8 cellular contexts compared by ENCODE assay signal in the genomic region with DNA sequence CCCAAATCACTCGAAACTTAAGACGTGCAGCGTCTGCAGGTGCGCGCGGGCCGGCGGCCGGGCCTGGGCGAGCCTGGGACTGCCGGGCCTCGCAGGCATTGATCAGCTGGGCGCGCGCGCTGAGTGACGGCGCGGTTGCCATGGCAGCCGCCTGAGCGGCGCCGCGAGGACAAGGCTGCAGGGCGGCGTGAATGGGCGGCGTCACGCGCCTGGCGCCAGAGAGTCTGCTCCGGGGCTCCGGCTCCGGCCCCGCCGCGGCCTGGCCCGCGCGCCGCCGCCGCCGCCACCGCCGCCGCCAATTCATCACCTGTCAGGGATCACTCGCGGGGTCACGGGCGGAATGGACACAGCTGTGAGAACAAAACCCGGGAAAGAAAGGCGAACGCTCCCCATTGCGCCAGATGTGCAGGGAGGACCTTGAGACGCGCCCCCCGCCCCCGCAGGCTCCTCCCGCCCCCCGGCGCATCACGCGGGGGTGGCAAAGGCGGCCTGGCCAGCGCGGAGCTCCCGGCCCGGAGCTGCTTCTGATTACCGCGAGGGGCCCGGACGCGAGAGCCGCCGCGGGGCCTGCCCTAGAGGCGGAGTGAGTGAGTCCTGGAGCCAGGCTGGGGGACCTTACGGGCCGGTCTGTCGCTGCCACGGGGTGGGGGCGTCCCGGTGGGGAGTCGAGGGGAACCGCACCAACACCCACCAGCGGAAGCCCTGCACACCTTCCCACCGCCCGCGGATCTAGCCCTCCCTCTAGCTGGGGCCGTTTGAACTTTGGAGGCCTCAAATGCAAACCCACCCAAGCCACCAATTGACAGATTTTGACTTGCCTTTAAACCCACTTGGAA. TPM values are rescaled to one million over a fixed set of nuclear protein-coding genes. Genes with fewer than 3 reads are reported as not detected.
DNase-seq lines count a peak whose midpoint lies in the region; ATAC-seq and TF ChIP-seq lines count a peak whose summit lies in the region.

No MANE protein-coding gene starts in this region.

- WGBS in endodermal cell (ENCODE audit: insufficient coverage in 1 of 2, insufficient read length in 1 of 2), 2 experiments: 0% methylated on average over 32 to 91 of the region's 91 CpGs
- WGBS in mesodermal cell (ENCODE audit: insufficient coverage in 2 of 2), 2 experiments: 0 to 1% methylated on average over 47 to 60 of the region's 91 CpGs

- peaks cover 22 to 26% of the 10 kb centered on the region in 2 donors for H3K27me3 Mint-ChIP-seq in CD8-positive, alpha-beta memory T cell
- peaks cover 39% of the 10 kb centered on the region for H3K27me3 Mint-ChIP-seq in activated CD8-positive, alpha-beta memory T cell treated with anti-CD3 and anti-CD28 coated beads, Interleukin-2, amount 10 ng/mL, durations not matched to agents 7 days and 5 days
- peaks cover 19% of the 10 kb centered on the region for H3K27me3 Mint-ChIP-seq in endodermal cell (ENCODE audit: insufficient read depth)

- peak overlapping the region; percentile 87 to 97 (median 94) for H3K27ac Mint-ChIP-seq in CD8-positive, alpha-beta memory T cell
- peak overlapping the region; percentile 85 for H3K27ac Mint-ChIP-seq in activated CD8-positive, alpha-beta memory T cell treated with anti-CD3 and anti-CD28 coated beads, Interleukin-2, amount 10 ng/mL, durations not matched to agents 7 days and 5 days
- peak overlapping the region; percentile 98 for H3K27ac Mint-ChIP-seq in endodermal cell

- H3K9me3 Mint-ChIP-seq in CD8-positive, alpha-beta memory T cell: peaks cover 8 to 16% (median 14%) of the 10 kb centered on the region in 5 donors
- H3K9me3 Mint-ChIP-seq in activated CD8-positive, alpha-beta memory T cell treated with anti-CD3 and anti-CD28 coated beads, Interleukin-2, amount 10 ng/mL, durations not matched to agents 7 days and 5 days (ENCODE audit: low read depth): peaks cover 7% of the 10 kb centered on the region
- peaks cover 15% of the 10 kb centered on the region for H3K9me3 Mint-ChIP-seq in endodermal cell

- ATAC-seq in GM21390 (IDR thresholded peaks at IDR 0.05; ENCODE audit: unreplicated experiment): peak; percentile 62
- peak; percentile 58 for ATAC-seq in activated CD8-positive, alpha-beta memory T cell treated with anti-CD3 and anti-CD28 coated beads, Interleukin-2, amount 10 ng/mL, durations not matched to agents 7 days and 5 days

- peak overlapping the region; percentile 82 for H3K27ac ChIP-seq in CD8-positive, alpha-beta memory T cell (ENCODE audit: low read depth, low read length)
- peak overlapping the region; percentile 95 for H3K27ac ChIP-seq in endodermal cell (ENCODE audit: low read depth, low read length)
- peak overlapping the region; percentile 98 for H3K27ac ChIP-seq in mesodermal cell (ENCODE audit: low read depth, low read length, severe bottlenecking)

- peaks cover 12% of the 10 kb centered on the region for H3K27me3 ChIP-seq in CD8-positive, alpha-beta memory T cell (ENCODE audit: insufficient read depth, low read length, poor library complexity, severe bottlenecking)
- peaks cover 17% of the 10 kb centered on the region for H3K27me3 ChIP-seq in endodermal cell (ENCODE audit: control insufficient read depth, insufficient read depth, low read length, poor library complexity, severe bottlenecking)

- H3K9ac ChIP-seq in endodermal cell (ENCODE audit: extremely low read depth, low read length, poor library complexity, severe bottlenecking): peak overlapping the region; percentile 75

- H3K4me1 Mint-ChIP-seq in CD8-positive, alpha-beta memory T cell: peaks cover 37 to 41% (median 41%) of the 10 kb centered on the region in 3 donors
- H3K4me1 Mint-ChIP-seq in activated CD8-positive, alpha-beta memory T cell treated with anti-CD3 and anti-CD28 coated beads, Interleukin-2, amount 10 ng/mL, durations not matched to agents 7 days and 5 days: peaks cover 35% of the 10 kb centered on the region
- peaks cover 19% of the 10 kb centered on the region for H3K4me1 Mint-ChIP-seq in endodermal cell

- peaks cover 36% of the 10 kb centered on the region for H3K4me1 ChIP-seq in CD8-positive, alpha-beta memory T cell (ENCODE audit: insufficient read depth, low read length)
- peaks cover 14% of the 10 kb centered on the region for H3K4me1 ChIP-seq in endodermal cell (ENCODE audit: control insufficient read depth, insufficient read depth, low read length)
- H3K4me1 ChIP-seq in mesodermal cell (ENCODE audit: control insufficient read depth, insufficient read depth, low read length, poor library complexity, severe bottlenecking): peaks cover 32% of the 10 kb centered on the region

- CTCF ChIA-PET in CD8-positive, alpha-beta memory T cell (lab: Charles Lee): interaction anchor here (1.3 to 4.9 kb wide), 3 partner anchors 153 to 1251 kb away, joined by 3 to 31 read pairs (median 21); no protein-coding TSS in a partner anchor
- CTCF ChIA-PET in activated CD8-positive, alpha-beta memory T cell treated with anti-CD3 and anti-CD28 coated beads, Interleukin-2, amount 10 ng/mL, durations not matched to agents 7 days and 5 days (lab: Charles Lee): interaction anchor here (0.8 to 1.0 kb wide), 2 partner anchors 134 to 135 kb away, joined by 3 to 5 read pairs; no protein-coding TSS in a partner anchor

- H3K36me3 Mint-ChIP-seq in CD8-positive, alpha-beta memory T cell: peaks cover 0 to 23% (median 17%) of the 10 kb centered on the region in 3 donors
- peaks cover 36% of the 10 kb centered on the region for H3K36me3 Mint-ChIP-seq in activated CD8-positive, alpha-beta memory T cell treated with anti-CD3 and anti-CD28 coated beads, Interleukin-2, amount 10 ng/mL, durations not matched to agents 7 days and 5 days
- H3K36me3 Mint-ChIP-seq in endodermal cell (ENCODE audit: low read depth): peaks cover 21% of the 10 kb centered on the region

- TF ChIP-seq CTCF in endodermal cell (conservative IDR thresholded peaks at IDR 0.05): peak; percentile 31

- no peaks in the 10 kb centered on the region for H3K36me3 ChIP-seq in CD8-positive, alpha-beta memory T cell (ENCODE audit: insufficient read depth, low read length)
- no peaks in the 10 kb centered on the region for H3K36me3 ChIP-seq in endodermal cell (ENCODE audit: control insufficient read depth, insufficient read depth, low read length)
- H3K36me3 ChIP-seq in mesodermal cell (ENCODE audit: control insufficient read depth, insufficient read depth, low read length): peaks cover 16% of the 10 kb centered on the region

- peak overlapping the region; percentile 88 to 100 (median 98) for H3K4me3 Mint-ChIP-seq in CD8-positive, alpha-beta memory T cell
- peak overlapping the region; percentile 97 for H3K4me3 Mint-ChIP-seq in activated CD8-positive, alpha-beta memory T cell treated with anti-CD3 and anti-CD28 coated beads, Interleukin-2, amount 10 ng/mL, durations not matched to agents 7 days and 5 days
- H3K4me3 Mint-ChIP-seq in endodermal cell: peak overlapping the region; percentile 100

- H3K4me3 ChIP-seq in CD8-positive, alpha-beta memory T cell (ENCODE audit: low read length): peak overlapping the region; percentile 20
- H3K4me3 ChIP-seq in endodermal cell (ENCODE audit: low read length) (peak overlapping the region; percentile 76), mesodermal cell (ENCODE audit: extremely low read depth, insufficient read depth, low read length, poor library complexity, severe bottlenecking) (peak overlapping the region; percentile 54)

- POLR2A ChIA-PET in CD8-positive, alpha-beta memory T cell (lab: Charles Lee): interaction anchor here (1.0 to 1.3 kb wide), 3 partner anchors 164 to 1248 kb away, joined by 3 to 4 read pairs (median 3); no protein-coding TSS in a partner anchor

- H3K9me3 ChIP-seq in CD8-positive, alpha-beta memory T cell (ENCODE audit: low read length): no peaks in the 10 kb centered on the region
- H3K9me3 ChIP-seq in endodermal cell (ENCODE audit: control insufficient read depth, low read length) (peaks cover 21% of the 10 kb centered on the region), mesodermal cell (ENCODE audit: control insufficient read depth, low read length) (peaks cover 17% of the 10 kb centered on the region)

- DNase-seq in CD8-positive, alpha-beta memory T cell: peak; percentile 77 to 92 (median 86)
- DNase-seq in HUDEP-2 (lab: John Stamatoyannopoulos, UW; ENCODE audit: unreplicated experiment in 76 of 76) (peak in 75 of 76 experiments; percentile 21 to 91 (median 80)), NOMO-1 treated with dmso at 0.1 percent for 144 hours (lab: John Stamatoyannopoulos, UW; ENCODE audit: unreplicated experiment) (peak; percentile 91), endodermal cell (peak; percentile 96)
- peak; percentile 94 for DNase-seq in activated CD8-positive, alpha-beta memory T cell treated with anti-CD3 and anti-CD28 coated beads, Interleukin-2, amount 10 ng/mL, durations not matched to agents 7 days and 5 days
- peak; percentile 52 for DNase-seq in stimulated activated CD8-positive, alpha-beta memory T cell treated with anti-CD3 and anti-CD28 coated beads, Interleukin-15, amount 100 ng/mL, for 1 hour (ENCODE audit: low read depth)

RNA-seq across cellular contexts. Expression of gene ID2, which starts 2.9 kb away (rescaled TPM):
- 100 to 1,000 TPM; 162 to 165 TPM for total RNA-seq in CD8-positive, alpha-beta memory T cell
- 378 TPM for polyA plus RNA-seq in CD8-positive, alpha-beta memory T cell
- 100 to 1,000 TPM; 342 to 431 TPM for total RNA-seq in activated CD8-positive, alpha-beta memory T cell treated with anti-CD3 and anti-CD28 coated beads, Interleukin-2, amount 10 ng/mL, durations not matched to agents 7 days and 5 days
- total RNA-seq in endodermal cell: 10 to 100 TPM; 83.5 to 91.2 TPM
- 408 TPM for polyA plus RNA-seq in endodermal cell (2013, experiment 1 of 2)
- polyA plus RNA-seq in endodermal cell (2013, experiment 2 of 2): 340 TPM
- 444 TPM for polyA plus RNA-seq in mesodermal cell (2013, experiment 1 of 2)
- 414 TPM for polyA plus RNA-seq in mesodermal cell (2013, experiment 2 of 2)

Comparison
In these comparisons a context has a peak if more than half of its experiments do, and no peak if none do; other contexts are left out.
1. Peak in every context shown above with its lines: DNase-seq, ATAC-seq, H3K4me3 ChIP-seq and H3K27ac ChIP-seq.
2. H3K4me3 ChIP-seq: peak in every context shown above with its lines; median percentile 76 in endodermal cell; 54 in mesodermal cell; 20 in CD8-positive, alpha-beta memory T cell.